Comparison of ENCODE assay signal across 24 cellular contexts in the genomic region with DNA sequence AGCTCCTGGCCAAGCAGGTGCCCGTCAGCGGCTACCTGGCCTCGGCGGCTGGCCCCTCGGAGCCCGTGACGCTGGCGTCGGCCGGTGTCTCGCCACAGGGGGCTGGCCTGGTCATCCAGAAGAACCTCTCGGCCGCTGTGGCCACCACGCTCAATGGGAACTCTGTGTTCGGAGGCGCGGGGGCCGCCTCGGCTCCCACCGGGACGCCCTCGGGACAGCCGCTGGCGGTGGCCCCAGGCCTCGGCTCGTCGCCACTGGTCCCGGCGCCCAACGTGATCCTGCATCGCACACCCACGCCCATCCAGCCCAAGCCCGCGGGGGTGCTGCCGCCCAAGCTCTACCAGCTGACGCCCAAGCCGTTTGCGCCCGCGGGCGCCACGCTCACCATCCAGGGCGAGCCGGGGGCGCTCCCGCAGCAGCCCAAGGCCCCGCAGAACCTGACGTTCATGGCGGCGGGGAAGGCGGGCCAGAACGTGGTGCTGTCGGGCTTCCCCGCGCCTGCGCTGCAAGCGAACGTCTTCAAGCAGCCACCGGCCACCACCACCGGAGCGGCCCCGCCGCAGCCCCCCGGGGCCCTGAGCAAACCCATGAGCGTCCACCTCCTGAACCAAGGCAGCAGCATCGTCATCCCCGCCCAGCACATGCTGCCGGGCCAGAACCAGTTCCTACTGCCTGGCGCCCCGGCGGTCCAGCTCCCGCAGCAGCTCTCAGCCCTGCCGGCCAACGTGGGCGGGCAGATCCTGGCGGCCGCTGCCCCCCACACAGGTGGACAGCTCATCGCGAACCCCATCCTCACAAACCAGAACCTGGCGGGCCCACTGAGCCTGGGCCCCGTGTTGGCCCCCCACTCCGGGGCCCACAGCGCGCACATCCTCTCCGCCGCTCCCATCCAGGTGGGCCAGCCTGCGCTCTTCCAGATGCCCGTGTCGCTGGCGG.
"Had no signal": no experiment of that assay in that cellular context is flagged by ENCODE, and none has a peak within 500 bp of the region (broad histone marks: within the 10 kb centered on the region; RNA-seq: fewer than 3 reads in every experiment).

No MANE protein-coding gene starts in this region.

- DNase-seq: activated CD4-positive, alpha-beta T cell treated with anti-CD3 and anti-CD28 coated beads, Interleukin-2, amount 10 ng/mL, durations not matched to agents 24 days and 14 days; activated CD4-positive, alpha-beta T cell treated with anti-CD3 and anti-CD28 coated beads, Interleukin-2, amount 50 U/mL, for 48 hours; activated CD4-positive, CD25-positive, alpha-beta regulatory T cell treated with anti-CD3 and anti-CD28 coated beads, Interleukin-2, amount 50 U/mL, for 72 hours; activated CD8-positive, alpha-beta memory T cell treated with anti-CD3 and anti-CD28 coated beads, Interleukin-2, amount 10 ng/mL, durations not matched to agents 7 days and 5 days; activated effector memory CD4-positive, alpha-beta T cell treated with Interleukin-2 at 50 U/mL for 16 hours; activated naive CD4-positive, alpha-beta T cell; activated T-cell treated with anti-CD3 and anti-CD28 coated beads, Interleukin-2, amount 50 U/mL, for 24 hours; aorta; Kasumi-1; NCI-H1048; NCI-H1930; NCI-H2107; NCI-H2171 treated with DMSO at 0.1 percent for 48 hours; NCI-H345; NCI-H510A; NCI-H69; NK-92 treated with Interleukin-12 subunit alpha and Interleukin-12 subunit beta, amount 100 ng/mL, for 24 hours; OCI-M1; SIG-M5; T-helper 17 cell; T-helper 9 cell had no signal

- H3K4me3 ChIP-seq: breast epithelium, Peyer's patch had no signal

- ATAC-seq: activated CD8-positive, alpha-beta memory T cell treated with anti-CD3 and anti-CD28 coated beads, Interleukin-2, amount 10 ng/mL, durations not matched to agents 7 days and 5 days; T-helper 17 cell; WTC11 had no signal

- H3K4me1 ChIP-seq: breast epithelium, Peyer's patch had no signal

- H3K9me3 ChIP-seq: breast epithelium, Peyer's patch had no signal

- H3K27me3 ChIP-seq: breast epithelium, Peyer's patch had no signal

- H3K27ac ChIP-seq: breast epithelium, Peyer's patch had no signal
